ENCODE assay signal across 9 cellular contexts in genomic region chr12:46585854-46586621, GRCh38.
DNase-seq lines count a peak whose midpoint lies in the region; ATAC-seq and TF ChIP-seq lines count a peak whose summit lies in the region.
"Had no signal": no experiment of that assay in that cellular context is flagged by ENCODE, and none has a peak within 500 bp of the region (broad histone marks: within the 10 kb centered on the region; RNA-seq: fewer than 3 reads in every experiment).

No MANE protein-coding gene starts in this region.

- no peaks in the 10 kb centered on the region for H3K9me2 ChIP-seq in HCT116 (ENCODE audit: insufficient read depth)

- H3K9me3 ChIP-seq in HCT116 (ENCODE audit: control insufficient read depth in 1 of 2, insufficient read depth in 1 of 2, low read depth in 1 of 2, low read length in 2 of 2): no peaks in the 10 kb centered on the region
- H3K9me3 ChIP-seq in naive thymus-derived CD4-positive, alpha-beta T cell (ENCODE audit: control insufficient read depth in 2 of 3, low read length in 3 of 3): peaks cover 0 to 6% (median 0%) of the 10 kb centered on the region in 3 experiments
- H3K9me3 ChIP-seq: right lobe of liver had no signal

- no peaks in the 10 kb centered on the region for H3K27me3 Mint-ChIP-seq in naive thymus-derived CD4-positive, alpha-beta T cell

- peak overlapping the region; percentile 28; the same call in 1 of the 2 replicates for H3K27ac ChIP-seq in HCT116 (ENCODE audit: low read depth, low read length)
- H3K27ac ChIP-seq in naive thymus-derived CD4-positive, alpha-beta T cell (ENCODE audit: low read depth, low read length): no peak overlapping the region
- H3K27ac ChIP-seq: right lobe of liver had no signal

- RAD21 ChIA-PET in HCT116 (lab: Charles Lee; ENCODE audit: low non-redundant PET in 1 of 2, low total read pairs in 2 of 2, uncharacterized antibody in 2 of 2, unreplicated experiment in 2 of 2): no interaction called here

- H3K9ac ChIP-seq in HCT116 (ENCODE audit: low read length): peak overlapping the region; percentile 7; the same call in 1 of the 2 replicates

- ATAC-seq in HCT116 (peak; percentile 72), SK-N-SH treated with all-trans-retinoic acid at 6 μM for 48 hours (no peak), GM19452 (IDR thresholded peaks at IDR 0.05; ENCODE audit: unreplicated experiment) (no peak)
- peak; percentile 27 for ATAC-seq in naive thymus-derived CD4-positive, alpha-beta T cell
- ATAC-seq: right lobe of liver had no signal

- no peaks in the 10 kb centered on the region for H4K20me1 ChIP-seq in HCT116 (ENCODE audit: insufficient read depth)

- in situ Hi-C loops in astrocyte of the cerebellum (cut with HindIII; ENCODE audit: low sequenced_read_pairs): no loop called here

- peaks cover 15 to 18% of the 10 kb centered on the region in 2 experiments; a peak in 3 of 4 replicates for H3K4me1 ChIP-seq in HCT116 (ENCODE audit: control insufficient read depth in 1 of 2, insufficient read depth in 2 of 2, low read length in 2 of 2)
- H3K4me1 ChIP-seq in naive thymus-derived CD4-positive, alpha-beta T cell (ENCODE audit: control insufficient read depth in 2 of 2, insufficient read depth in 2 of 2, low read length in 2 of 2): peaks cover 5 to 21% of the 10 kb centered on the region in 2 donors
- H3K4me1 ChIP-seq: right lobe of liver had no signal

- peak overlapping the region; percentile 6 to 95 (median 91) for H3K27ac Mint-ChIP-seq in naive thymus-derived CD4-positive, alpha-beta T cell

- peak overlapping the region; percentile 13 to 82 (median 68) for H3K4me3 Mint-ChIP-seq in naive thymus-derived CD4-positive, alpha-beta T cell

- TF ChIP-seq POLR2A in HCT116 (IDR thresholded peaks at IDR 0.05; ENCODE audit: borderline replicate concordance, extremely low read depth, insufficient read depth, insufficient read length): no peak

- DNase-seq in HCT116 (ENCODE audit: low read depth, low spot score) (peak; percentile 16), NCI-H774 (lab: John Stamatoyannopoulos, UW) (peak; percentile 57), astrocyte of the cerebellum (ENCODE audit: low read depth) (peak; percentile 16), SIG-M5 (lab: John Stamatoyannopoulos, UW) (no peak), globus pallidus (ENCODE audit: low spot score) (no peak)
- peak in 7 of 9 donors; percentile 33 to 81 (median 71) for DNase-seq in naive thymus-derived CD4-positive, alpha-beta T cell

- intact Hi-C loops in HCT116 (cut with micrococcal nuclease): no loop called here
- intact Hi-C loops in naive thymus-derived CD4-positive, alpha-beta T cell (cut with micrococcal nuclease): loop anchor here (1.0 to 5.0 kb wide), 6 partner anchors 23 to 214 kb away; partner anchors contain the start of gene SLC38A2 (in 2 of the 2)

- peak overlapping the region in 1 of 2 experiments; percentile 26; a peak in 1 of 4 replicates for H3K4me3 ChIP-seq in HCT116 (replicated peaks in 1 of 2; ENCODE audit: low read depth in 1 of 2, low read length in 2 of 2)
- H3K4me3 ChIP-seq in astrocyte of the cerebellum (ENCODE audit: low read depth, low read length): no peak overlapping the region
- peak overlapping the region; percentile 46 for H3K4me3 ChIP-seq in naive thymus-derived CD4-positive, alpha-beta T cell (ENCODE audit: low read length)
- H3K4me3 ChIP-seq: right lobe of liver had no signal

- peaks cover 29 to 79% (median 74%) of the 10 kb centered on the region in 7 donors for H3K4me1 Mint-ChIP-seq in naive thymus-derived CD4-positive, alpha-beta T cell

- H3K27me3 ChIP-seq in HCT116 (ENCODE audit: insufficient read depth, low read length): no peaks in the 10 kb centered on the region
- H3K27me3 ChIP-seq in naive thymus-derived CD4-positive, alpha-beta T cell (ENCODE audit: control insufficient read depth in 2 of 2, insufficient read depth in 2 of 2, low read length in 2 of 2): no peaks in the 10 kb centered on the region
- H3K27me3 ChIP-seq: right lobe of liver had no signal

- POLR2A ChIA-PET in HCT116 (lab: Charles Lee): no interaction called here
- POLR2A ChIA-PET in naive thymus-derived CD4-positive, alpha-beta T cell (lab: Charles Lee): interaction anchor here (0.5 to 2.9 kb wide), 7 partner anchors 12 to 285 kb away, joined by 3 to 21 read pairs (median 3); no protein-coding TSS in a partner anchor

- H2AFZ ChIP-seq in HCT116 (ENCODE audit: low read depth, low read length, poor library complexity, severe bottlenecking): no peak overlapping the region

- H3K4me2 ChIP-seq in HCT116 (ENCODE audit: low read length): peak overlapping the region; percentile 61

- H3K9me3 Mint-ChIP-seq in naive thymus-derived CD4-positive, alpha-beta T cell: peaks cover 6 to 93% (median 47%) of the 10 kb centered on the region in 11 donors

- 0 out of 2 replicates have a peak, but pooled peaks have one; percentile 15 for TF ChIP-seq RAD21 in HCT116 (IDR thresholded peaks at IDR 0.05; ENCODE audit: low read depth)

- CTCF ChIA-PET in HCT116 (lab: Charles Lee): no interaction called here
- CTCF ChIA-PET in naive thymus-derived CD4-positive, alpha-beta T cell (lab: Charles Lee): interaction anchor here (0.6 to 1.1 kb wide), 5 partner anchors 23 to 339 kb away, joined by 3 to 4 read pairs (median 3); no protein-coding TSS in a partner anchor

- no peak for TF ChIP-seq CTCF in HCT116 (IDR thresholded peaks at IDR 0.05 in 2 of 3, conservative IDR thresholded peaks at IDR 0.05 in 1 of 3; ENCODE audit: borderline replicate concordance in 1 of 3, insufficient read depth in 1 of 3, low read depth in 2 of 3, low read length in 2 of 3)
- TF ChIP-seq CTCF in astrocyte of the cerebellum (IDR thresholded peaks at IDR 0.05; ENCODE audit: low read depth, low read length, missing control alignments): no peak

- no peaks in the 10 kb centered on the region for H3K79me2 ChIP-seq in HCT116 (ENCODE audit: insufficient read depth, low read length)

- peaks cover 12 to 83% (median 40%) of the 10 kb centered on the region in 5 donors for H3K36me3 Mint-ChIP-seq in naive thymus-derived CD4-positive, alpha-beta T cell

- BruUV-seq in HCT116 (replicated peaks; lab: Mats Ljungman, UMichigan): no TSS peak

- H3K36me3 ChIP-seq in HCT116 (ENCODE audit: control insufficient read depth in 1 of 2, insufficient read depth in 2 of 2, low read length in 2 of 2): no peaks in the 10 kb centered on the region
- H3K36me3 ChIP-seq in naive thymus-derived CD4-positive, alpha-beta T cell (ENCODE audit: control insufficient read depth in 2 of 3, insufficient read depth in 3 of 3, low read length in 3 of 3): no peaks in the 10 kb centered on the region
- H3K36me3 ChIP-seq: right lobe of liver had no signal

TF ChIP-seq in HCT116, 20 proteins besides CTCF, POLR2A, EP300 and RAD21:
- TF ChIP-seq ZBTB33 (IDR thresholded peaks at IDR 0.05; ENCODE audit: extremely low read depth, insufficient replicate concordance, low read length) (no peak), CEBPB (IDR thresholded peaks at IDR 0.05; ENCODE audit: low read depth) (no peak), POLR2AphosphoS5 (IDR thresholded peaks at IDR 0.05; ENCODE audit: low read depth, low read length) (no peak), YY1 (IDR thresholded peaks at IDR 0.05; ENCODE audit: extremely low read depth, insufficient replicate concordance, low read depth, low read length) (peak; percentile 16), JUND (IDR thresholded peaks at IDR 0.05) (no peak)

TF ChIP-seq in SK-N-SH treated with all-trans-retinoic acid at 6 μM for 48 hours, 23 proteins besides CTCF, POLR2A, EP300 and RAD21 (continues in another document):
- TF ChIP-seq TCF4 (CRISPR knock-in tag; IDR thresholded peaks at IDR 0.05; ENCODE audit: borderline replicate concordance): no peak
- TF ChIP-seq, protein P1, sequence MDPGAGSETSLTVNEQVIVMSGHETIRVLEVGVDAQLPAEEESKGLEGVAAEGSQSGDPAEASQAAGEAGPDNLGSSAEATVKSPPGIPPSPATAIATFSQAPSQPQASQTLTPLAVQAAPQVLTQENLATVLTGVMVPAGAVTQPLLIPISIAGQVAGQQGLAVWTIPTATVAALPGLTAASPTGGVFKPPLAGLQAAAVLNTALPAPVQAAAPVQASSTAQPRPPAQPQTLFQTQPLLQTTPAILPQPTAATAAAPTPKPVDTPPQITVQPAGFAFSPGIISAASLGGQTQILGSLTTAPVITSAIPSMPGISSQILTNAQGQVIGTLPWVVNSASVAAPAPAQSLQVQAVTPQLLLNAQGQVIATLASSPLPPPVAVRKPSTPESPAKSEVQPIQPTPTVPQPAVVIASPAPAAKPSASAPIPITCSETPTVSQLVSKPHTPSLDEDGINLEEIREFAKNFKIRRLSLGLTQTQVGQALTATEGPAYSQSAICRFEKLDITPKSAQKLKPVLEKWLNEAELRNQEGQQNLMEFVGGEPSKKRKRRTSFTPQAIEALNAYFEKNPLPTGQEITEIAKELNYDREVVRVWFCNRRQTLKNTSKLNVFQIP (CRISPR knock-in tag; IDR thresholded peaks at IDR 0.05; ENCODE audit: borderline replicate concordance, low read depth): no peak
- no peak for TF ChIP-seq CSDC2 (CRISPR knock-in tag; IDR thresholded peaks at IDR 0.05)
- TF ChIP-seq RARB (CRISPR knock-in tag; IDR thresholded peaks at IDR 0.05): no peak
- TF ChIP-seq TOX (CRISPR knock-in tag; IDR thresholded peaks at IDR 0.05; ENCODE audit: borderline replicate concordance): no peak
- TF ChIP-seq ARNTL (CRISPR knock-in tag; IDR thresholded peaks at IDR 0.05; ENCODE audit: borderline replicate concordance, low read depth): no peak
- TF ChIP-seq ISL1 (CRISPR knock-in tag; IDR thresholded peaks at IDR 0.05): no peak
- no peak for TF ChIP-seq ZC3H10 (CRISPR knock-in tag; IDR thresholded peaks at IDR 0.05)
- TF ChIP-seq ESRRG (CRISPR knock-in tag; IDR thresholded peaks at IDR 0.05): no peak
- TF ChIP-seq ZNF565 (CRISPR knock-in tag; conservative IDR thresholded peaks at IDR 0.05; ENCODE audit: low read depth): no peak
- TF ChIP-seq ZFP30 (CRISPR knock-in tag; IDR thresholded peaks at IDR 0.05): no peak

Comparison
In these comparisons a context has a peak if more than half of its experiments do, and no peak if none do; other contexts are left out.
1. ATAC-seq: peak in HCT116 (single experiment) and naive thymus-derived CD4-positive, alpha-beta T cell (single experiment); none in SK-N-SH treated with all-trans-retinoic acid at 6 μM for 48 hours (single experiment) and GM19452 (single experiment).
2. DNase-seq: peak in HCT116 (single experiment), NCI-H774 (single experiment), astrocyte of the cerebellum (single experiment) and naive thymus-derived CD4-positive, alpha-beta T cell (7 of 9); none in SIG-M5 (single experiment) and globus pallidus (single experiment).